16 cellular contexts compared by ENCODE assay signal in genomic region chr22:26610983-26611382, GRCh38. TPM values are rescaled to one million over a fixed set of nuclear protein-coding genes. Genes with fewer than 3 reads are reported as not detected.
DNase-seq lines count a peak whose midpoint lies in the region; ATAC-seq and TF ChIP-seq lines count a peak whose summit lies in the region.
"Had no signal": no experiment of that assay in that cellular context is flagged by ENCODE, and none has a peak within 500 bp of the region (broad histone marks: within the 10 kb centered on the region; RNA-seq: fewer than 3 reads in every experiment).

No MANE protein-coding gene starts in this region.

- TF ChIP-seq POLR2A in spleen (IDR thresholded peaks at IDR 0.05): no peak

- H3K4me2 ChIP-seq in PC-3 (ENCODE audit: low read length): no peak overlapping the region
- H3K4me2 ChIP-seq: PC-9 had no signal

- H3K27ac ChIP-seq in PC-3 (ENCODE audit: low read length) (0 out of 2 replicates have a peak overlapping the region, but pooled peaks have one; percentile 16), spleen (peak overlapping the region in 3 of 8 donors; percentile 39 to 67 (median 65))
- H3K27ac ChIP-seq: gastroesophageal sphincter, PC-9 had no signal

- H3K36me3 ChIP-seq in PC-3 (ENCODE audit: low read depth, low read length): no peaks in the 10 kb centered on the region
- no peaks in the 10 kb centered on the region for H3K36me3 ChIP-seq in spleen
- H3K36me3 ChIP-seq: gastroesophageal sphincter had no signal

- H4K20me1 ChIP-seq in PC-3 (ENCODE audit: low read length): no peaks in the 10 kb centered on the region

- peaks cover 14% of the 10 kb centered on the region for H3K27me3 Mint-ChIP-seq in activated T-cell treated with anti-CD3 and anti-CD28 coated beads, Interleukin-2, amount 50 U/mL, for 72 hours (ENCODE audit: low read depth)
- peaks cover 13% of the 10 kb centered on the region for H3K27me3 Mint-ChIP-seq in chondrocyte (ENCODE audit: low read depth)

- no peaks in the 10 kb centered on the region for H3K36me3 Mint-ChIP-seq in activated T-cell treated with anti-CD3 and anti-CD28 coated beads, Interleukin-2, amount 50 U/mL, for 72 hours (ENCODE audit: insufficient read depth in 2 of 2)
- no peaks in the 10 kb centered on the region for H3K36me3 Mint-ChIP-seq in chondrocyte (ENCODE audit: low read depth)

- H3K4me1 Mint-ChIP-seq in activated T-cell treated with anti-CD3 and anti-CD28 coated beads, Interleukin-2, amount 50 U/mL, for 72 hours (ENCODE audit: low read depth): peaks cover 10% of the 10 kb centered on the region
- peaks cover 42% of the 10 kb centered on the region for H3K4me1 Mint-ChIP-seq in chondrocyte (ENCODE audit: low read depth)

- no peak overlapping the region for H3K9ac ChIP-seq in PC-3 (ENCODE audit: low read length)

- H3K9me3 Mint-ChIP-seq in activated T-cell treated with anti-CD3 and anti-CD28 coated beads, Interleukin-2, amount 50 U/mL, for 72 hours: no peaks in the 10 kb centered on the region
- H3K9me3 Mint-ChIP-seq in chondrocyte (ENCODE audit: low read depth): no peaks in the 10 kb centered on the region

- no peaks in the 10 kb centered on the region for H3K9me2 ChIP-seq in PC-3 (replicated peaks; ENCODE audit: low read length)

- H3K27ac Mint-ChIP-seq in activated T-cell treated with anti-CD3 and anti-CD28 coated beads, Interleukin-2, amount 50 U/mL, for 72 hours: no peak overlapping the region
- H3K27ac Mint-ChIP-seq in chondrocyte (ENCODE audit: unreplicated experiment): peak overlapping the region; percentile 97

- H3K4me3 ChIP-seq in PC-3 (ENCODE audit: low read length) (no peak overlapping the region), spleen (no peak overlapping the region)
- H3K4me3 ChIP-seq: gastroesophageal sphincter, PC-9 had no signal

- no peak for DNase-seq in activated T-cell treated with anti-CD3 and anti-CD28 coated beads, Interleukin-2, amount 50 U/mL, for 72 hours
- no peak for DNase-seq in activated T-cell treated with anti-CD3 and anti-CD28 coated beads for 4 hours
- peak; percentile 37 for DNase-seq in PC-3
- DNase-seq in chondrocyte (ENCODE audit: low spot score): no peak
- peak; percentile 11 for DNase-seq in spleen
- no peak for DNase-seq in DMS 273 treated with DMSO at 0.1 percent for 48 hours (lab: John Stamatoyannopoulos, UW)
- DNase-seq: NCI-H1436; stimulated activated CD4-positive, alpha-beta T cell treated with anti-CD3 and anti-CD28 coated beads, Interleukin-12 subunit alpha, Interleukin-12 subunit beta, amount 100 ng/mL, for 4 hours had no signal

- peak; percentile 38 to 44 for ATAC-seq in activated T-cell treated with anti-CD3 and anti-CD28 coated beads, Interleukin-2, amount 50 U/mL, for 72 hours (replicated peaks in 1 of 2)
- ATAC-seq in PC-3 (peak; percentile 56), HG02970 (IDR thresholded peaks at IDR 0.05; ENCODE audit: low FRiP score, unreplicated experiment) (no peak), GM21717 (IDR thresholded peaks at IDR 0.05; ENCODE audit: unreplicated experiment) (no peak)
- ATAC-seq: gastroesophageal sphincter had no signal

- H2AFZ ChIP-seq in PC-3 (ENCODE audit: low read length): no peak overlapping the region
- H2AFZ ChIP-seq: PC-9 had no signal

- H3K27me3 ChIP-seq in PC-3 (ENCODE audit: low read length) (no peaks in the 10 kb centered on the region), spleen (replicated peaks in 1 of 7) (no peaks in the 10 kb centered on the region)

- peaks cover 14% of the 10 kb centered on the region for H3K4me1 ChIP-seq in PC-3 (ENCODE audit: insufficient read depth, low read length)
- peaks cover 5 to 39% (median 22%) of the 10 kb centered on the region in 6 donors for H3K4me1 ChIP-seq in spleen
- H3K4me1 ChIP-seq: gastroesophageal sphincter had no signal

- TF ChIP-seq CTCF in PC-3 (conservative IDR thresholded peaks at IDR 0.05; ENCODE audit: low read depth, low read length) (no peak), chondrocyte (IDR thresholded peaks at IDR 0.05) (no peak), spleen (IDR thresholded peaks at IDR 0.05 in 8 of 11, conservative IDR thresholded peaks at IDR 0.05 in 3 of 11) (no peak)

- no peaks in the 10 kb centered on the region for H3K9me3 ChIP-seq in PC-3 (ENCODE audit: low read length)
- H3K9me3 ChIP-seq in spleen: no peaks in the 10 kb centered on the region
- H3K9me3 ChIP-seq: gastroesophageal sphincter had no signal

- no TSS peak for BruUV-seq in PC-3 (replicated peaks; lab: Mats Ljungman, UMichigan)

- POLR2A ChIA-PET in PC-3 (lab: Charles Lee; ENCODE audit: unreplicated experiment): interaction anchor here (0.6 kb wide), 1 partner anchor 10 kb away, joined by 3 read pairs; no protein-coding TSS in a partner anchor

- intact Hi-C loops in PC-3 (cut with micrococcal nuclease) (no loop called here), spleen (cut with DNase I; ENCODE audit: low total_unique reads) (no loop called here)

- H3F3A ChIP-seq in PC-3 (ENCODE audit: low read length, unreplicated experiment): no peaks in the 10 kb centered on the region

- H3K4me3 Mint-ChIP-seq in activated T-cell treated with anti-CD3 and anti-CD28 coated beads, Interleukin-2, amount 50 U/mL, for 72 hours: no peak overlapping the region
- no peak overlapping the region for H3K4me3 Mint-ChIP-seq in chondrocyte (ENCODE audit: unreplicated experiment)

- WGBS in spleen, 5 donors: 51 to 84% (median 79%) methylated on average over 2 of the region's 2 CpGs

- CTCF ChIA-PET in PC-3 (lab: Charles Lee): no interaction called here

- no peaks in the 10 kb centered on the region for H3K79me2 ChIP-seq in PC-3 (ENCODE audit: low read length)

RNA-seq across cellular contexts. Expression of gene CRYBB1, which starts 6.8 kb away (rescaled TPM):
- not detected for total RNA-seq in activated T-cell treated with anti-CD3 and anti-CD28 coated beads, Interleukin-2, amount 50 U/mL, for 72 hours
- total RNA-seq in PC-3 (2014; rRNA removed) (not detected in 2 replicates), chondrocyte (not detected in 3 replicates), spleen (1 to 10 TPM in 6 of 7 donors, under 1 TPM in 1; 0.34 to 2.9 (median 2.1) TPM)
- 1 to 10 TPM in 2 of 3 donors, under 1 TPM in 1; 0.98 to 1.9 (median 1.3) TPM for polyA plus RNA-seq in spleen
- total RNA-seq: A673, mononuclear cell, NCI-H460, PC-9 had no signal

RNA-seq across cellular contexts. Expression of gene CRYBA4, which starts 10.8 kb away (rescaled TPM):
- total RNA-seq in activated T-cell treated with anti-CD3 and anti-CD28 coated beads, Interleukin-2, amount 50 U/mL, for 72 hours: under 1 TPM in 1 of 2 donors, not detected in 1; 0.63 TPM
- total RNA-seq in PC-3 (2014; rRNA removed) (not detected in 2 replicates), chondrocyte (not detected in 3 replicates), spleen (not detected)
- polyA plus RNA-seq in spleen: under 1 TPM; 0.20 to 0.24 (median 0.22) TPM
- total RNA-seq: A673, gastroesophageal sphincter, mononuclear cell, NCI-H460, PC-9, temporal lobe had no signal

RNA-seq across cellular contexts. Expression of gene TPST2, which starts 21.1 kb away (rescaled TPM):
- 10 to 100 TPM; 19.0 to 23.2 TPM for total RNA-seq in activated T-cell treated with anti-CD3 and anti-CD28 coated beads, Interleukin-2, amount 50 U/mL, for 72 hours
- 7.9 and 8.1 TPM in 2 replicates for total RNA-seq in PC-3 (2014; rRNA removed)
- 75.8 to 80.3 TPM (median 77.1 TPM) in 3 replicates for total RNA-seq in chondrocyte
- total RNA-seq in spleen: 100 to 1,000 TPM in 2 of 7 donors, 10 to 100 TPM in 5; 43.5 to 119 (median 63.2) TPM
- polyA plus RNA-seq in spleen: 10 to 100 TPM; 14.6 to 22.2 (median 16.6) TPM

RNA-seq across cellular contexts. Expression of gene MIAT, which starts 46.4 kb away (rescaled TPM):
- 100 to 1,000 TPM in 1 of 2 donors, 10 to 100 TPM in 1; 65.9 to 113 TPM for total RNA-seq in activated T-cell treated with anti-CD3 and anti-CD28 coated beads, Interleukin-2, amount 50 U/mL, for 72 hours
- total RNA-seq in PC-3 (2014; rRNA removed) (0.15 and 0.23 TPM in 2 replicates), chondrocyte (2.5 to 6.2 TPM (median 3.5 TPM) in 3 replicates), spleen (10 to 100 TPM; 16.0 to 62.4 (median 24.8) TPM)
- 1 to 10 TPM in 2 of 3 donors, under 1 TPM in 1; 0.77 to 3.2 (median 1.7) TPM for polyA plus RNA-seq in spleen

Comparison
In these comparisons a context has a peak if more than half of its experiments do, and no peak if none do; other contexts are left out.
1. ATAC-seq: peak in activated T-cell treated with anti-CD3 and anti-CD28 coated beads, Interleukin-2, amount 50 U/mL, for 72 hours (2 of 2) and PC-3 (single experiment); none in HG02970 (single experiment) and GM21717 (single experiment).
2. DNase-seq: peak in PC-3 (single experiment) and spleen (single experiment); none in activated T-cell treated with anti-CD3 and anti-CD28 coated beads, Interleukin-2, amount 50 U/mL, for 72 hours (0 of 2), activated T-cell treated with anti-CD3 and anti-CD28 coated beads for 4 hours (single experiment), chondrocyte (single experiment) and DMS 273 treated with DMSO at 0.1 percent for 48 hours (single experiment).